18 cellular contexts compared by ENCODE assay signal in the genomic region with DNA sequence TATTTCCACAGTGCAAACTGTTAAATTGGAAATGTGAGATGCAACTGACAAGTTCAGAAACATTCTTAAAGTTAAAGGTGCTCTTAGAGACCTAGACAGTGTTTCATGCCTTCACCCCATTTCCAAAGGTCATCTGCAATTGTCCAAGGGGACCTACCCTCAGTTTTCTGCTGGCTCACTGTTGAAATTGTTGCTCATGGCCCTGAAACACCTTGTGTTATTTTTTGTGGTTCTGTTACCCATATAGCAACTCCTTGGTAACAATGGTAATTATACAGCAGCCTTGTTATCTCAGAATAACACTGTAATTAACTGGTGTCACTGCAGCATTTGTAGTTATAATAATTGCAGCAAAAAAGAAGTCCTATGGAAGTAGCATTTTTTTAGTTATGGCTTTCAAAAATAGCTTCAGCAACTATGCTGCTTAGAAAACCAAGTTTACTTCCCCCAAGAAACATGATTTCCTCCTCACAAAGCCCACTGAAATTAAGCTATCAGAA. TPM values are rescaled to one million over a fixed set of nuclear protein-coding genes. Genes with fewer than 3 reads are reported as not detected.
DNase-seq lines count a peak whose midpoint lies in the region; ATAC-seq, FAIRE-seq and TF ChIP-seq lines count a peak whose summit lies in the region.
"Had no signal": no experiment of that assay in that cellular context is flagged by ENCODE, and none has a peak within 500 bp of the region (broad histone marks: within the 10 kb centered on the region; RNA-seq: fewer than 3 reads in every experiment).

No MANE protein-coding gene starts in this region.

- no peak overlapping the region for H2BK12ac ChIP-seq in H9 (ENCODE audit: insufficient read length, low read depth, low read length)

- H4K20me1 ChIP-seq in H9 (ENCODE audit: control insufficient read depth, insufficient read depth, insufficient read length) (no peaks in the 10 kb centered on the region), K562 (replicated peaks; ENCODE audit: control insufficient read depth, insufficient read depth, low read length) (no peaks in the 10 kb centered on the region), neural progenitor cell (ENCODE audit: low read depth) (peaks cover 91% of the 10 kb centered on the region), GM23338 (replicated peaks; ENCODE audit: insufficient read depth) (peaks cover 22% of the 10 kb centered on the region)

- H3K4me2 ChIP-seq in H9 (ENCODE audit: insufficient read depth, insufficient read length, low read length) (no peak overlapping the region), K562 (ENCODE audit: insufficient read depth, low read length) (0 out of 2 replicates have a peak overlapping the region, but pooled peaks have one; percentile 7), neural progenitor cell (no peak overlapping the region), GM23338 (no peak overlapping the region)

- TF ChIP-seq POLR2A in K562 (conservative IDR thresholded peaks at IDR 0.05) = no peak

- H2AK5ac ChIP-seq in H9 (ENCODE audit: insufficient read length, low read length) = no peak overlapping the region

- H3K27ac Mint-ChIP-seq in H9 (peak overlapping the region in 2 of 3 experiments; percentile 47 to 76; a peak in 3 of 7 replicates), neural progenitor cell (no peak overlapping the region), GM23338 (no peak overlapping the region)
- H3K27ac Mint-ChIP-seq in activated naive CD4-positive, alpha-beta T cell treated with anti-CD3 and anti-CD28 coated beads for 36 hours = no peak overlapping the region
- H3K27ac Mint-ChIP-seq: CD14-positive monocyte had no signal

- H2BK120ac ChIP-seq in H9 (ENCODE audit: low read depth, low read length, poor library complexity, severe bottlenecking) = no peak overlapping the region

- no peak overlapping the region for H3K4ac ChIP-seq in H9 (ENCODE audit: low read depth, low read length)

- TF ChIP-seq EP300 in K562 (IDR thresholded peaks at IDR 0.05; ENCODE audit: low read length) = no peak

- H3K23me2 ChIP-seq in H9 (ENCODE audit: insufficient read length, low read depth, low read length, poor library complexity, severe bottlenecking) = no peaks in the 10 kb centered on the region

- H3K27me3 Mint-ChIP-seq in H9 (ENCODE audit: low read depth) = no peaks in the 10 kb centered on the region
- H3K27me3 Mint-ChIP-seq in neural progenitor cell (ENCODE audit: insufficient read depth, low read depth) = no peaks in the 10 kb centered on the region
- H3K27me3 Mint-ChIP-seq in GM23338 (ENCODE audit: insufficient read depth, low read depth, poor library complexity) = no peaks in the 10 kb centered on the region
- peaks cover 4% of the 10 kb centered on the region for H3K27me3 Mint-ChIP-seq in activated naive CD4-positive, alpha-beta T cell treated with anti-CD3 and anti-CD28 coated beads for 36 hours (ENCODE audit: low read depth)

- no peak overlapping the region for H2BK15ac ChIP-seq in H9 (ENCODE audit: low read depth, low read length)

- no peak overlapping the region for H3K56ac ChIP-seq in H9 (ENCODE audit: insufficient read length, low read depth, low read length)

- H3K27ac ChIP-seq in H9 (ENCODE audit: insufficient read length, low read depth, low read length) (no peak overlapping the region), K562 (ENCODE audit: extremely low read depth, low read depth, low read length) (no peak overlapping the region), neural progenitor cell (peak overlapping the region; percentile 61), GM23338 (ENCODE audit: low read depth) (no peak overlapping the region)
- H3K27ac ChIP-seq: Peyer's patch had no signal

- POLR2A ChIA-PET in K562 (lab: Yijun Ruan, JAX) = interaction anchor here (0.8 to 2.1 kb wide), 5 partner anchors 8 to 32 kb away, joined by 3 to 11 read pairs (median 3); no protein-coding TSS in a partner anchor

- BruUV-seq in K562 (replicated peaks; lab: Mats Ljungman, UMichigan) = no TSS peak

- ATAC-seq in K562 (peak; percentile 24), GM21423 (IDR thresholded peaks at IDR 0.05; ENCODE audit: unreplicated experiment) (no peak), GM23338 (no peak)
- ATAC-seq: Right ventricle myocardium inferior had no signal

- H3K4me1 ChIP-seq in H9 (ENCODE audit: insufficient read depth, low read length) (no peaks in the 10 kb centered on the region), K562 (replicated peaks in 1 of 2; ENCODE audit: control insufficient read depth in 2 of 2, insufficient read depth in 2 of 2, low read length in 2 of 2) (peaks cover 0 to 56% of the 10 kb centered on the region in 2 experiments; a peak in 4 of 5 replicates), neural progenitor cell (peaks cover 41% of the 10 kb centered on the region), GM23338 (ENCODE audit: insufficient read depth) (peaks cover 27% of the 10 kb centered on the region)
- H3K4me1 ChIP-seq: Peyer's patch had no signal

- H3K9me3 ChIP-seq in H9 (ENCODE audit: control insufficient read depth, low read depth, low read length) = no peaks in the 10 kb centered on the region
- H3K9me3 ChIP-seq in K562 (replicated peaks; ENCODE audit: control insufficient read depth, insufficient read depth, low read depth, low read length) = no peaks in the 10 kb centered on the region
- H3K9me3 ChIP-seq in neural progenitor cell (ENCODE audit: low read depth) = no peaks in the 10 kb centered on the region
- H3K9me3 ChIP-seq: Peyer's patch had no signal

- no peaks in the 10 kb centered on the region for H3K9me2 ChIP-seq in GM23338 (ENCODE audit: insufficient read depth)

- FAIRE-seq in K562 (lab: Jason Lieb, UNC) = no peak

- H4K5ac ChIP-seq in H9 (ENCODE audit: insufficient read length, low read depth, low read length) = no peak overlapping the region

- H3K23ac ChIP-seq in H9 (ENCODE audit: insufficient read length, low read depth, low read length) = no peak overlapping the region

- H3K36me3 Mint-ChIP-seq in H9 (ENCODE audit: insufficient read depth in 1 of 3, low read depth in 3 of 3) = peaks cover 1 to 21% (median 14%) of the 10 kb centered on the region in 3 experiments; a peak in 6 of 7 replicates
- no peaks in the 10 kb centered on the region for H3K36me3 Mint-ChIP-seq in neural progenitor cell
- H3K36me3 Mint-ChIP-seq in GM23338 (ENCODE audit: low read depth) = no peaks in the 10 kb centered on the region
- H3K36me3 Mint-ChIP-seq in activated naive CD4-positive, alpha-beta T cell treated with anti-CD3 and anti-CD28 coated beads for 36 hours (ENCODE audit: low read depth) = no peaks in the 10 kb centered on the region
- H3K36me3 Mint-ChIP-seq: CD14-positive monocyte had no signal

- H3K9me1 ChIP-seq in K562 (ENCODE audit: control insufficient read depth, insufficient read depth, low read length) = no peaks in the 10 kb centered on the region

- no peak overlapping the region for H2BK20ac ChIP-seq in H9 (ENCODE audit: low read depth, low read length, poor library complexity, severe bottlenecking)

- no peak overlapping the region for H4K91ac ChIP-seq in H9 (ENCODE audit: insufficient read length, low read depth, low read length)

- TF ChIP-seq RAD21 in K562 (CRISPR knock-in tag; conservative IDR thresholded peaks at IDR 0.05 in 1 of 2, IDR thresholded peaks at IDR 0.05 in 1 of 2) = no peak

- H3K36me3 ChIP-seq in K562 (ENCODE audit: control insufficient read depth, insufficient read depth, low read length) = no peaks in the 10 kb centered on the region; the same call in 1 of the 3 replicates
- peaks cover 15% of the 10 kb centered on the region for H3K36me3 ChIP-seq in neural progenitor cell
- no peaks in the 10 kb centered on the region for H3K36me3 ChIP-seq in GM23338 (ENCODE audit: insufficient read depth)

- H3K79me2 ChIP-seq in H9 (ENCODE audit: insufficient read depth, low read length) (peaks cover 6% of the 10 kb centered on the region; the same call in 1 of the 2 replicates), K562 (ENCODE audit: control insufficient read depth, insufficient read depth, low read length) (peaks cover 20% of the 10 kb centered on the region; the same call in 2 of the 3 replicates), neural progenitor cell (ENCODE audit: low read depth) (peaks cover 100% of the 10 kb centered on the region), GM23338 (replicated peaks; ENCODE audit: insufficient read depth) (peaks cover 71% of the 10 kb centered on the region)

- H4K8ac ChIP-seq in H9 (replicated peaks; ENCODE audit: insufficient read length, low read depth, low read length) = no peak overlapping the region

- no peaks in the 10 kb centered on the region for H3K27me3 ChIP-seq in H9 (ENCODE audit: insufficient read depth, low read length)
- H3K27me3 ChIP-seq in K562 (ENCODE audit: control insufficient read depth in 2 of 2, insufficient read depth in 2 of 2, low read length in 2 of 2) = no peaks in the 10 kb centered on the region
- no peaks in the 10 kb centered on the region for H3K27me3 ChIP-seq in neural progenitor cell
- no peaks in the 10 kb centered on the region for H3K27me3 ChIP-seq in GM23338 (ENCODE audit: insufficient read depth)
- H3K27me3 ChIP-seq: Peyer's patch had no signal

- no peak overlapping the region for H3K18ac ChIP-seq in H9 (ENCODE audit: insufficient read length, low read depth, low read length)

- no peak for DNase-seq in H9
- DNase-seq in NCI-H1417 treated with DMSO at 0.1 percent for 48 hours (lab: John Stamatoyannopoulos, UW) = peak; percentile 43
- DNase-seq in K562 (ENCODE audit: extremely low read depth in 1 of 4, low spot score in 3 of 4) = peak in 2 of 4 experiments; percentile 22 to 45
- DNase-seq in neural progenitor cell (ENCODE audit: low spot score) = no peak
- no peak for DNase-seq in GM23338 (ENCODE audit: low spot score)
- DNase-seq in activated naive CD4-positive, alpha-beta T cell treated with anti-CD3 and anti-CD28 coated beads for 36 hours = no peak
- DNase-seq: AML-193, H7, Kasumi-1, MM.1S, NCI-H1105 treated with DMSO at 0.1 percent for 48 hours, NCI-H2029 treated with DMSO at 0.1 percent for 48 hours, NCI-H226, NCI-H774, Peyer's patch had no signal

- intact Hi-C loops in K562 (cut with micrococcal nuclease) = no loop called here
- intact Hi-C loops in activated naive CD4-positive, alpha-beta T cell treated with anti-CD3 and anti-CD28 coated beads for 36 hours (cut with micrococcal nuclease) = no loop called here

- no peak overlapping the region for H3K14ac ChIP-seq in H9 (ENCODE audit: insufficient read depth, low read length)

- TF ChIP-seq CTCF in H9 (conservative IDR thresholded peaks at IDR 0.05) = no peak
- TF ChIP-seq CTCF in K562 (IDR thresholded peaks at IDR 0.05 in 2 of 3, conservative IDR thresholded peaks at IDR 0.05 in 1 of 3; ENCODE audit: insufficient read depth in 2 of 3, low read depth in 1 of 3, low read length in 3 of 3) = no peak
- TF ChIP-seq CTCF in neural progenitor cell (IDR thresholded peaks at IDR 0.05) = no peak
- TF ChIP-seq CTCF in GM23338 (conservative IDR thresholded peaks at IDR 0.05; ENCODE audit: low read depth in 2 of 2) = no peak

- H3K4me1 Mint-ChIP-seq in H9 = peaks cover 37 to 39% of the 10 kb centered on the region in 2 experiments
- no peaks in the 10 kb centered on the region for H3K4me1 Mint-ChIP-seq in neural progenitor cell
- peaks cover 35% of the 10 kb centered on the region for H3K4me1 Mint-ChIP-seq in GM23338
- no peaks in the 10 kb centered on the region for H3K4me1 Mint-ChIP-seq in activated naive CD4-positive, alpha-beta T cell treated with anti-CD3 and anti-CD28 coated beads for 36 hours (ENCODE audit: low read depth)

- H3K9ac ChIP-seq in H9 (ENCODE audit: extremely low read depth, insufficient read length, low read length) (no peak overlapping the region), K562 (ENCODE audit: insufficient read depth in 1 of 2, low read depth in 2 of 2, low read length in 2 of 2) (no peak overlapping the region), neural progenitor cell (no peak overlapping the region)

- no peak overlapping the region for H3T11ph ChIP-seq in H9 (ENCODE audit: low read length)

- H2AFZ ChIP-seq in H9 (ENCODE audit: low read length) (no peak overlapping the region), K562 (ENCODE audit: low read depth, low read length) (no peak overlapping the region), neural progenitor cell (replicated peaks) (no peak overlapping the region), GM23338 (no peak overlapping the region)

- H3K9me3 Mint-ChIP-seq in H9 (no peaks in the 10 kb centered on the region), neural progenitor cell (no peaks in the 10 kb centered on the region), GM23338 (no peaks in the 10 kb centered on the region)
- no peaks in the 10 kb centered on the region for H3K9me3 Mint-ChIP-seq in activated naive CD4-positive, alpha-beta T cell treated with anti-CD3 and anti-CD28 coated beads for 36 hours

- H3F3A ChIP-seq in neural progenitor cell (ENCODE audit: low read depth) = peaks cover 9% of the 10 kb centered on the region
- H3F3A ChIP-seq in GM23338 (replicated peaks; ENCODE audit: low read depth) = no peaks in the 10 kb centered on the region

- H3K4me3 Mint-ChIP-seq in H9 (no peak overlapping the region), neural progenitor cell (no peak overlapping the region), GM23338 (no peak overlapping the region)
- no peak overlapping the region for H3K4me3 Mint-ChIP-seq in activated naive CD4-positive, alpha-beta T cell treated with anti-CD3 and anti-CD28 coated beads for 36 hours
- H3K4me3 Mint-ChIP-seq: CD14-positive monocyte had no signal

- H3K4me3 ChIP-seq in K562 (no peak overlapping the region), neural progenitor cell (no peak overlapping the region), GM23338 (no peak overlapping the region)
- H3K4me3 ChIP-seq: Peyer's patch had no signal

- in situ Hi-C loops in K562 (cut with MboI) = no loop called here

- no peak overlapping the region for H2BK5ac ChIP-seq in H9 (ENCODE audit: insufficient read length, low read length)

- H3K79me1 ChIP-seq in H9 (ENCODE audit: insufficient read depth, low read depth, low read length, poor library complexity, severe bottlenecking) = peaks cover 2% of the 10 kb centered on the region

- CTCF ChIA-PET in K562 (lab: Yijun Ruan, JAX; ENCODE audit: low intra/inter-chr PET ratio) = no interaction called here
- CTCF ChIA-PET in activated naive CD4-positive, alpha-beta T cell treated with anti-CD3 and anti-CD28 coated beads for 36 hours (lab: Charles Lee) = interaction anchor here (0.7 to 0.9 kb wide), 2 partner anchors 53 to 238 kb away, joined by 3 read pairs; no protein-coding TSS in a partner anchor

RNA-seq across cellular contexts. Expression of a gene that starts 49.2 kb away (rescaled TPM):
- total RNA-seq in H9 (2021) (24.5 and 25.2 TPM in 2 replicates), K562 (2014; rRNA removed) (13.8 and 16.5 TPM in 2 replicates), K562 (2014; rRNA removed; fragmentation: Illumina TruSeq; extraction: Trizol) (22.4 and 24.7 TPM in 2 replicates), K562 (2015; rRNA removed; fragmentation: Illumina TruSeq; extraction: Trizol) (32.6 and 34.7 TPM in 2 replicates), K562 (2021) (14.8 and 15.7 TPM in 2 replicates), neural progenitor cell (ENCODE audit: low replicate concordance) (15.6 and 30.6 TPM in 2 replicates)
- 2.5 and 6.3 TPM in 2 replicates for total RNA-seq in K562 (2011; cell fraction: chromatin; rRNA removed; ENCODE audit: low replicate concordance)
- total RNA-seq in K562 (2011; cell fraction: nucleolus; rRNA removed) = 2.5 and 2.7 TPM in 2 replicates
- 3.3 and 7.7 TPM in 2 replicates for total RNA-seq in K562 (2011; cell fraction: nucleoplasm; rRNA removed)
- polyA plus RNA-seq in K562 (2011; rRNA removed) (8.1 and 11.9 TPM in 2 replicates), K562 (2014; fragmentation: Illumina TruSeq; extraction: Trizol) (30.9 and 42.0 TPM in 2 replicates), K562 (2014; fragmentation: Nextera tagmentation; extraction: Ambion mirVana) (1 to 10 TPM; 6.2 to 6.6 TPM), K562 (2014; rRNA removed) (15.6 and 19.0 TPM in 2 replicates), GM23338 (2016; fragmentation: Nextera tagmentation; extraction: Ambion mirVana) (47.9 and 56.0 TPM in 2 replicates)
- 5.8 and 7.1 TPM in 2 replicates for polyA plus RNA-seq in K562 (2011; cell fraction: cytosol; rRNA removed)
- polyA plus RNA-seq in K562 (2011; cell fraction: nucleus; rRNA removed) = 5.1 and 5.8 TPM in 2 replicates
- polyA plus RNA-seq in K562 (2012) = 16.1 and 24.0 TPM in 2 replicates
- polyA minus RNA-seq in K562 (2011; rRNA and poly(A)+ RNA removed) = 5.4 and 7.6 TPM in 2 replicates
- polyA minus RNA-seq in K562 (2011; cell fraction: cytosol; rRNA and poly(A)+ RNA removed) = 3.1 and 4.3 TPM in 2 replicates
- polyA minus RNA-seq in K562 (2011; cell fraction: nucleus; rRNA and poly(A)+ RNA removed) = 4.7 and 5.2 TPM in 2 replicates
- 7.4 and 10.1 TPM in 2 replicates for total RNA-seq in GM23338 (2014; rRNA removed; shearing (Covaris generic))
- 10 to 100 TPM; 28.2 to 29.9 TPM for total RNA-seq in activated naive CD4-positive, alpha-beta T cell treated with anti-CD3 and anti-CD28 coated beads for 36 hours

Comparison
In these comparisons a context has a peak if more than half of its experiments do, and no peak if none do; other contexts are left out.
1. H3K27ac Mint-ChIP-seq: peak in H9 (2 of 3); none in neural progenitor cell (single experiment), GM23338 (single experiment) and activated naive CD4-positive, alpha-beta T cell treated with anti-CD3 and anti-CD28 coated beads for 36 hours (single experiment).